ENCODE assay signal across 10 cellular contexts in genomic region chr17:36722903-36723263, GRCh38.
DNase-seq lines count a peak whose midpoint lies in the region; ATAC-seq and TF ChIP-seq lines count a peak whose summit lies in the region.
"Had no signal": no experiment of that assay in that cellular context is flagged by ENCODE, and none has a peak within 500 bp of the region (broad histone marks: within the 10 kb centered on the region; RNA-seq: fewer than 3 reads in every experiment).

No MANE protein-coding gene starts in this region.

- no peaks in the 10 kb centered on the region for H3K36me3 ChIP-seq in duodenal mucosa (ENCODE audit: control insufficient read depth in 1 of 2, insufficient read depth in 2 of 2, low read length in 2 of 2)

- peak overlapping the region; percentile 67 for H3K4me3 Mint-ChIP-seq in progenitor cell of endocrine pancreas (ENCODE audit: low read depth)

- no peaks in the 10 kb centered on the region for H3K9me3 ChIP-seq in duodenal mucosa (ENCODE audit: control insufficient read depth in 1 of 2, low read length in 2 of 2)

- H3K4me3 ChIP-seq in NB4 (ENCODE audit: low read depth, low read length) (peak overlapping the region; percentile 42), duodenal mucosa (ENCODE audit: low read depth in 1 of 2, low read length in 2 of 2) (peak overlapping the region; percentile 55 to 71)

- H3K27ac ChIP-seq in duodenal mucosa (ENCODE audit: low read depth, low read length), result no peak overlapping the region
- H3K27ac ChIP-seq: 22Rv1 had no signal

- H3K27ac Mint-ChIP-seq in progenitor cell of endocrine pancreas, result no peak overlapping the region

- H3K4me1 ChIP-seq in duodenal mucosa (ENCODE audit: control insufficient read depth in 1 of 2, insufficient read depth in 2 of 2, low read length in 2 of 2), result peaks cover 0 to 12% of the 10 kb centered on the region in 2 donors

- H3K9me3 Mint-ChIP-seq in progenitor cell of endocrine pancreas (ENCODE audit: low read depth), result no peaks in the 10 kb centered on the region

- peaks cover 0 to 5% of the 10 kb centered on the region in 2 donors for H3K27me3 ChIP-seq in duodenal mucosa (ENCODE audit: control insufficient read depth in 1 of 2, insufficient read depth in 2 of 2, low read length in 2 of 2)

- H3K36me3 Mint-ChIP-seq in progenitor cell of endocrine pancreas (ENCODE audit: insufficient read depth), result no peaks in the 10 kb centered on the region

- peaks cover 9% of the 10 kb centered on the region for H3K27me3 Mint-ChIP-seq in progenitor cell of endocrine pancreas

- peak overlapping the region in 1 of 2 donors; percentile 58 for H3K9ac ChIP-seq in duodenal mucosa (ENCODE audit: low read depth in 1 of 2, low read length in 2 of 2)

- H3K4me1 Mint-ChIP-seq in progenitor cell of endocrine pancreas (ENCODE audit: low read depth), result peaks cover 22% of the 10 kb centered on the region

- peak; percentile 4 for DNase-seq in DMS53 (lab: John Stamatoyannopoulos, UW)
- DNase-seq in DMS53 treated with DMSO at 0.1 percent for 48 hours (lab: John Stamatoyannopoulos, UW; ENCODE audit: unreplicated experiment), result no peak
- DNase-seq in NB4 (ENCODE audit: low read depth), result no peak
- no peak for DNase-seq in progenitor cell of endocrine pancreas (ENCODE audit: low spot score, unreplicated experiment)
- DNase-seq in NCI-H2029 treated with DMSO at 0.1 percent for 48 hours (lab: John Stamatoyannopoulos, UW), result no peak
- DNase-seq in NCI-H1417 (lab: John Stamatoyannopoulos, UW), result no peak
- DNase-seq: kidney glomerular epithelial cell had no signal

- TF ChIP-seq CTCF in NB4 (IDR thresholded peaks at IDR 0.05; ENCODE audit: low read depth, low read length) (no peak), progenitor cell of endocrine pancreas (IDR thresholded peaks at IDR 0.05; ENCODE audit: unreplicated experiment) (no peak)

- no peak for TF ChIP-seq POLR2A in NB4 (IDR thresholded peaks at IDR 0.05; ENCODE audit: extremely low read depth, insufficient read length)

- no peak for ATAC-seq in HG03439 (IDR thresholded peaks at IDR 0.05; ENCODE audit: unreplicated experiment)
